In the genomic region with DNA sequence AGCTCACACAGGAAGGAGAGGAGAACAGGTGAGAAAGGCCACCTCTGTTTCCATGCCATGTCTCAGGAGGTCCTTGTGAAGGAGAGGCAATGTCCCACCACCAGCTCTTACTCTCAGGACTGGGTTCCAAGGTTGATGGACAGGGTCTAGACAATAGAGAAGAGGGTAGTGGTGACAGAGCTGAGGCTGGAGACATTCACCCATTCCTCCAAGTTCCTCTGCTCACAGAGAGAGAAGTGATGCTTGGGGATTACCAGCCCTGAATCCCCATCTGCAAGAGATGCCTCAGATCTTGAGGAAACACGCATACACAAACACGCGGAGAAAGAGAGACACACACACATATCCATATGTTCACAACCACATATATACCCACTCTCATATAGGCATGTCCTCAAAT, we compare ENCODE assay signal across 19 cellular contexts. TPM values are rescaled to one million over a fixed set of nuclear protein-coding genes. Genes with fewer than 3 reads are reported as not detected.
A peak's percentile ranks its signal among the peaks of the same experiment; 100 is the strongest.
DNase-seq lines count a peak whose midpoint lies in the region; ATAC-seq and TF ChIP-seq lines count a peak whose summit lies in the region.
"Had no signal": no experiment of that assay in that cellular context is flagged by ENCODE, and none has a peak within 500 bp of the region (broad histone marks: within the 10 kb centered on the region; RNA-seq: fewer than 3 reads in every experiment).

No MANE protein-coding gene starts in this region.

- H3K4me1 Mint-ChIP-seq in activated B cell treated with CpG ODN at 0.5 μM for 24 hours = peaks cover 79% of the 10 kb centered on the region
- peaks cover 46% of the 10 kb centered on the region for H3K4me1 Mint-ChIP-seq in dendritic cell treated with granulocyte-macrophage colony-stimulating factor and Interleukin-4, amounts not matched to agents 40 ng/mL and 50 ng/mL, for 4 days (ENCODE audit: low read depth)
- peaks cover 47 to 86% of the 10 kb centered on the region in 2 donors for H3K4me1 Mint-ChIP-seq in stimulated activated naive B cell treated with anti-CD40 and anti-IgM and Interleukin-4, amounts not matched to agents 10 μg/mL and 1 μg/mL and 100 μg/mL, for 72 hours

- H3K4me1 ChIP-seq in A673 (ENCODE audit: insufficient read depth, low read length, poor library complexity, severe bottlenecking) = peaks cover 7% of the 10 kb centered on the region
- H3K4me1 ChIP-seq: A549, HAP-1 had no signal

- H3K9me3 Mint-ChIP-seq in activated B cell treated with CpG ODN at 0.5 μM for 24 hours = peaks cover 2% of the 10 kb centered on the region
- no peaks in the 10 kb centered on the region for H3K9me3 Mint-ChIP-seq in dendritic cell treated with granulocyte-macrophage colony-stimulating factor and Interleukin-4, amounts not matched to agents 40 ng/mL and 50 ng/mL, for 4 days
- H3K9me3 Mint-ChIP-seq in stimulated activated naive B cell treated with anti-CD40 and anti-IgM and Interleukin-4, amounts not matched to agents 10 μg/mL and 1 μg/mL and 100 μg/mL, for 72 hours = peaks cover 6 to 9% of the 10 kb centered on the region in 2 donors

- DNase-seq in MV-4-11 (lab: John Stamatoyannopoulos, UW) (peak; percentile 49), activated B cell treated with CpG ODN at 0.5 μM for 24 hours (no peak), A673 (ENCODE audit: low spot score) (no peak)
- DNase-seq in stimulated activated naive B cell treated with anti-CD40 and anti-IgM and Interleukin-4, amounts not matched to agents 10 μg/mL and 1 μg/mL and 100 μg/mL, for 72 hours = no peak
- DNase-seq: 8988T; C1 segment of cervical spinal cord; Calu3; CD4-positive, alpha-beta memory T cell; COR-L47; DMS53; DMS79 treated with DMSO at 0.1 percent for 48 hours; GF-D8; GOT3; HFFc6 had no signal

- intact Hi-C loops in activated B cell treated with CpG ODN at 0.5 μM for 24 hours (cut with micrococcal nuclease) = no loop called here
- intact Hi-C loops in dendritic cell treated with granulocyte-macrophage colony-stimulating factor and Interleukin-4, amounts not matched to agents 40 ng/mL and 50 ng/mL, for 4 days (cut with micrococcal nuclease) = no loop called here
- intact Hi-C loops in A673 (cut with micrococcal nuclease; ENCODE audit: unreplicated experiment) = no loop called here

- H3K27me3 ChIP-seq in A673 (replicated peaks; ENCODE audit: insufficient read depth, low read depth, low read length, poor library complexity) = no peaks in the 10 kb centered on the region

- ATAC-seq in activated B cell treated with CpG ODN at 0.5 μM for 24 hours (ENCODE audit: low read depth) (no peak), GM19328 (IDR thresholded peaks at IDR 0.05; ENCODE audit: unreplicated experiment) (no peak), GM18502 (IDR thresholded peaks at IDR 0.05; ENCODE audit: poor library complexity, unreplicated experiment) (no peak)
- ATAC-seq in stimulated activated naive B cell treated with anti-CD40 and anti-IgM and Interleukin-4, amounts not matched to agents 10 μg/mL and 1 μg/mL and 100 μg/mL, for 72 hours (replicated peaks) = peak; percentile 78 to 83
- ATAC-seq: A549 had no signal

- TF ChIP-seq CTCF in activated B cell treated with CpG ODN at 0.5 μM for 24 hours (IDR thresholded peaks at IDR 0.05) = no peak
- TF ChIP-seq CTCF in A673 (conservative IDR thresholded peaks at IDR 0.05; ENCODE audit: low read depth, low read length) = no peak

- peaks cover 7% of the 10 kb centered on the region for H3K9me3 ChIP-seq in A673 (ENCODE audit: low read depth, low read length, poor library complexity, severe bottlenecking)
- H3K9me3 ChIP-seq: HAP-1 had no signal

- POLR2A ChIA-PET in activated B cell treated with CpG ODN at 0.5 μM for 24 hours (lab: Charles Lee) = interaction anchor here (1.0 to 10.5 kb wide), 3 partner anchors 11 to 20 kb away, joined by 3 to 747 read pairs (median 4); no protein-coding TSS in a partner anchor
- POLR2A ChIA-PET in A673 (lab: Charles Lee; ENCODE audit: low non-redundant PET) = no interaction called here

- H3K36me3 Mint-ChIP-seq in activated B cell treated with CpG ODN at 0.5 μM for 24 hours (ENCODE audit: low read depth) = peaks cover 6% of the 10 kb centered on the region
- no peaks in the 10 kb centered on the region for H3K36me3 Mint-ChIP-seq in dendritic cell treated with granulocyte-macrophage colony-stimulating factor and Interleukin-4, amounts not matched to agents 40 ng/mL and 50 ng/mL, for 4 days (ENCODE audit: low read depth)
- peaks cover 14 to 33% of the 10 kb centered on the region in 2 donors for H3K36me3 Mint-ChIP-seq in stimulated activated naive B cell treated with anti-CD40 and anti-IgM and Interleukin-4, amounts not matched to agents 10 μg/mL and 1 μg/mL and 100 μg/mL, for 72 hours
- H3K36me3 Mint-ChIP-seq: CD4-positive, alpha-beta memory T cell had no signal

- no peak overlapping the region for H3K27ac ChIP-seq in A673 (ENCODE audit: low read depth, low read length, poor library complexity, severe bottlenecking)
- H3K27ac ChIP-seq: A549 had no signal

- CTCF ChIA-PET in activated B cell treated with CpG ODN at 0.5 μM for 24 hours (lab: Charles Lee) = interaction anchor here (1.1 to 1.2 kb wide), 2 partner anchors 8 to 35 kb away, joined by 3 to 4 read pairs; no protein-coding TSS in a partner anchor
- CTCF ChIA-PET in A673 (lab: Charles Lee) = no interaction called here

- H3K36me3 ChIP-seq in A673 (ENCODE audit: insufficient read depth, low read length, poor library complexity, severe bottlenecking) = no peaks in the 10 kb centered on the region
- H3K36me3 ChIP-seq: HAP-1 had no signal

- H3K4me3 Mint-ChIP-seq in activated B cell treated with CpG ODN at 0.5 μM for 24 hours = no peak overlapping the region
- H3K4me3 Mint-ChIP-seq in dendritic cell treated with granulocyte-macrophage colony-stimulating factor and Interleukin-4, amounts not matched to agents 40 ng/mL and 50 ng/mL, for 4 days = no peak overlapping the region
- peak overlapping the region in 1 of 2 donors; percentile 12 for H3K4me3 Mint-ChIP-seq in stimulated activated naive B cell treated with anti-CD40 and anti-IgM and Interleukin-4, amounts not matched to agents 10 μg/mL and 1 μg/mL and 100 μg/mL, for 72 hours
- H3K4me3 Mint-ChIP-seq: CD4-positive, alpha-beta memory T cell; HFFc6 had no signal

- H3K4me3 ChIP-seq in A673 (ENCODE audit: low read depth, low read length, poor library complexity, severe bottlenecking) = no peak overlapping the region
- H3K4me3 ChIP-seq: A549, HAP-1 had no signal

- BruUV-seq in A673 (replicated peaks; lab: Mats Ljungman, UMichigan) = no TSS peak

- peak overlapping the region; percentile 69 for H3K27ac Mint-ChIP-seq in activated B cell treated with CpG ODN at 0.5 μM for 24 hours
- H3K27ac Mint-ChIP-seq in dendritic cell treated with granulocyte-macrophage colony-stimulating factor and Interleukin-4, amounts not matched to agents 40 ng/mL and 50 ng/mL, for 4 days = peak overlapping the region; percentile 10
- peak overlapping the region; percentile 94 for H3K27ac Mint-ChIP-seq in stimulated activated naive B cell treated with anti-CD40 and anti-IgM and Interleukin-4, amounts not matched to agents 10 μg/mL and 1 μg/mL and 100 μg/mL, for 72 hours
- H3K27ac Mint-ChIP-seq: CD4-positive, alpha-beta memory T cell; HFFc6 had no signal

- no peaks in the 10 kb centered on the region for H3K27me3 Mint-ChIP-seq in activated B cell treated with CpG ODN at 0.5 μM for 24 hours
- H3K27me3 Mint-ChIP-seq in dendritic cell treated with granulocyte-macrophage colony-stimulating factor and Interleukin-4, amounts not matched to agents 40 ng/mL and 50 ng/mL, for 4 days = peaks cover 12% of the 10 kb centered on the region
- H3K27me3 Mint-ChIP-seq in stimulated activated naive B cell treated with anti-CD40 and anti-IgM and Interleukin-4, amounts not matched to agents 10 μg/mL and 1 μg/mL and 100 μg/mL, for 72 hours = no peaks in the 10 kb centered on the region

RNA-seq across cellular contexts. Expression of gene CD83, which starts 15.2 kb away (rescaled TPM):
- total RNA-seq in activated B cell treated with CpG ODN at 0.5 μM for 24 hours (483 and 492 TPM in 2 replicates), A673 (2021) (14.4 and 15.0 TPM in 2 replicates)

Comparison
In these comparisons a context has a peak if more than half of its experiments do, and no peak if none do; other contexts are left out.
1. ATAC-seq: peak in stimulated activated naive B cell treated with anti-CD40 and anti-IgM and Interleukin-4, amounts not matched to agents 10 μg/mL and 1 μg/mL and 100 μg/mL, for 72 hours (2 of 2); none in activated B cell treated with CpG ODN at 0.5 μM for 24 hours (single experiment), GM19328 (single experiment) and GM18502 (single experiment).
2. H3K27ac Mint-ChIP-seq: peak in every context shown above with its lines; median percentile 94 in stimulated activated naive B cell treated with anti-CD40 and anti-IgM and Interleukin-4, amounts not matched to agents 10 μg/mL and 1 μg/mL and 100 μg/mL, for 72 hours; 69 in activated B cell treated with CpG ODN at 0.5 μM for 24 hours; 10 in dendritic cell treated with granulocyte-macrophage colony-stimulating factor and Interleukin-4, amounts not matched to agents 40 ng/mL and 50 ng/mL, for 4 days.
3. RNA of gene CD83, which starts 15.2 kb away (total RNA-seq): 483 to 492 TPM in activated B cell treated with CpG ODN at 0.5 μM for 24 hours; 14.4 to 15.0 TPM in A673; every median in the first group is over 10 times any median in the second.